Comparison of ENCODE assay signal across 1 cellular context in genomic region chr9:134620751-134621557, GRCh38.
TF ChIP-seq lines count a peak whose summit lies in the region.

No MANE protein-coding gene starts in this region.

TF ChIP-seq in IMR-90, 13 proteins besides CTCF, POLR2A, EP300 and RAD21 (continued from another document):
- no peak for TF ChIP-seq ELK1 (IDR thresholded peaks at IDR 0.05; ENCODE audit: borderline replicate concordance, low read depth, low read length)
- no peak for TF ChIP-seq MAFK (IDR thresholded peaks at IDR 0.05; ENCODE audit: low read depth, low read length)
